22 cellular contexts compared by ENCODE assay signal in the genomic region with DNA sequence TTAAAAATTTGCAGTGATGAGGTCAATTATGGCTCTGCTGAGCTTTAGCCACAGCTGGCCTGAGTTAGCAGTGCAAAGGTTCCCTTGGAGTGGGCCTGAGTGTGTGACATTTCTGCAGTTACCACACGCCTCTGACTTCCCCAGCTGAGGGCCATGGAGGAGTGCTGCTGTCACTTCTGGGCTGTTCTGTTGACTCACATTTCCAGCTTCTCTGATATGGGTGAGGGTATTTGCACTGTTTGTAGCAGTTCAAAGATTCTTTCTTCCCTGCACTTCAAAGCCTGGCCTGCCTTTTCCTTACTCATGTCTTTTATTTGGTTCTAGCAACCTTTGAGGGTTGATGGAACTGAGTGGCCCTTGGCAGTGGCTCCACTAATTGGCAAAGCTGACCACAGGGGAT.
"Had no signal": no experiment of that assay in that cellular context is flagged by ENCODE, and none has a peak within 500 bp of the region (broad histone marks: within the 10 kb centered on the region; RNA-seq: fewer than 3 reads in every experiment).

No MANE protein-coding gene starts in this region.

- H3K4me3 Mint-ChIP-seq: activated CD4-positive, alpha-beta T cell treated with anti-CD3 and anti-CD28 coated beads for 36 hours; activated naive CD8-positive, alpha-beta T cell treated with anti-CD3 and anti-CD28 coated beads, Interleukin-2, amount 50 U/mL, for 24 hours; mesothelial cell of epicardium; naive thymus-derived CD8-positive, alpha-beta T cell; WTC11 had no signal

- H3K36me3 Mint-ChIP-seq: mesothelial cell of epicardium; naive thymus-derived CD8-positive, alpha-beta T cell; WTC11 had no signal

- DNase-seq: activated CD4-positive, alpha-beta T cell treated with anti-CD3 and anti-CD28 coated beads for 36 hours; activated CD4-positive, alpha-beta T cell treated with anti-CD3 and anti-CD28 coated beads, Interleukin-2, amount 50 U/mL, for 4 hours; activated gamma-delta T cell; activated naive CD4-positive, alpha-beta T cell treated with anti-CD3 and anti-CD28 coated beads, Interleukin-2, amount 50 U/mL, for 16 hours; activated naive CD8-positive, alpha-beta T cell treated with anti-CD3 and anti-CD28 coated beads, Interleukin-2, amount 50 U/mL, for 24 hours; brain microvascular endothelial cell; effector memory CD4-positive, alpha-beta T cell; heart right ventricle; kidney; left ventricle myocardium inferior; naive thymus-derived CD8-positive, alpha-beta T cell; stimulated activated CD4-positive, alpha-beta T cell treated with anti-CD3 and anti-CD28 coated beads, Interleukin-12 subunit alpha, Interleukin-12 subunit beta, amount 100 ng/mL, for 4 hours; stimulated activated CD4-positive, alpha-beta T cell treated with anti-CD3 and anti-CD28 coated beads, Interleukin-4, amount 100 ng/mL, for 4 hours; T-helper 1 cell; transverse colon had no signal

- H3K27me3 Mint-ChIP-seq: activated CD4-positive, alpha-beta T cell treated with anti-CD3 and anti-CD28 coated beads for 36 hours; activated naive CD8-positive, alpha-beta T cell treated with anti-CD3 and anti-CD28 coated beads, Interleukin-2, amount 50 U/mL, for 24 hours; naive thymus-derived CD8-positive, alpha-beta T cell had no signal

- H3K27me3 ChIP-seq: brain microvascular endothelial cell, right atrium auricular region, transverse colon had no signal

- H3K4me3 ChIP-seq: heart right ventricle, left ventricle myocardium inferior, right atrium auricular region, transverse colon had no signal

- H3K4me1 ChIP-seq: heart right ventricle, left ventricle myocardium inferior, right atrium auricular region, transverse colon had no signal

- H3K9me3 Mint-ChIP-seq: activated naive CD8-positive, alpha-beta T cell treated with anti-CD3 and anti-CD28 coated beads, Interleukin-2, amount 50 U/mL, for 24 hours; mesothelial cell of epicardium; WTC11 had no signal

- H3K9me3 ChIP-seq: heart right ventricle, left ventricle myocardium inferior, right atrium auricular region, transverse colon had no signal

- H3K36me3 ChIP-seq: brain microvascular endothelial cell, heart right ventricle, left ventricle myocardium inferior, right atrium auricular region, transverse colon had no signal

- H3K27ac Mint-ChIP-seq: activated CD4-positive, alpha-beta T cell treated with anti-CD3 and anti-CD28 coated beads for 36 hours; activated naive CD8-positive, alpha-beta T cell treated with anti-CD3 and anti-CD28 coated beads, Interleukin-2, amount 50 U/mL, for 24 hours; mesothelial cell of epicardium; naive thymus-derived CD8-positive, alpha-beta T cell; WTC11 had no signal

- H3K27ac ChIP-seq: brain microvascular endothelial cell, heart right ventricle, left ventricle myocardium inferior, right atrium auricular region, transverse colon had no signal

- H3K4me1 Mint-ChIP-seq: activated CD4-positive, alpha-beta T cell treated with anti-CD3 and anti-CD28 coated beads for 36 hours; naive thymus-derived CD8-positive, alpha-beta T cell; WTC11 had no signal

- ATAC-seq: activated CD4-positive, alpha-beta T cell treated with anti-CD3 and anti-CD28 coated beads for 36 hours; activated naive CD8-positive, alpha-beta T cell treated with anti-CD3 and anti-CD28 coated beads, Interleukin-2, amount 50 U/mL, for 24 hours; esophagus mucosa; naive thymus-derived CD8-positive, alpha-beta T cell; WTC11 had no signal

- FAIRE-seq: colon, kidney, TTC549, urothelium cell line had no signal
